Comparison of ENCODE assay signal across 8 cellular contexts in genomic region chr1:111739222-111739983, GRCh38. TPM values are rescaled to one million over a fixed set of nuclear protein-coding genes. Genes with fewer than 3 reads are reported as not detected.
A peak's percentile ranks its signal among the peaks of the same experiment; 100 is the strongest.
DNase-seq lines count a peak whose midpoint lies in the region; ATAC-seq and TF ChIP-seq lines count a peak whose summit lies in the region.

INKA2 (minus strand) TSS chr1:111739395; CDS start chr1:111739242, 153 bp downstream.

- peaks cover 32% of the 10 kb centered on the region for H3K27me3 Mint-ChIP-seq in CD4-positive, alpha-beta T cell
- peaks cover 47% of the 10 kb centered on the region for H3K27me3 Mint-ChIP-seq in activated CD4-positive, alpha-beta memory T cell treated with anti-CD3 and anti-CD28 coated beads, Interleukin-2, amount 10 ng/mL, durations not matched to agents 7 days and 5 days

- POLR2A ChIA-PET in CD4-positive, alpha-beta T cell (lab: Charles Lee) = interaction anchor here (0.7 to 3.1 kb wide), 6 partner anchors 8 to 298 kb away, joined by 3 to 21 read pairs (median 5); partner anchors contain the start of gene DDX20
- POLR2A ChIA-PET in activated CD4-positive, alpha-beta memory T cell treated with anti-CD3 and anti-CD28 coated beads, Interleukin-2, amount 10 ng/mL, durations not matched to agents 7 days and 5 days (lab: Charles Lee) = interaction anchor here (1.1 to 7.1 kb wide), 12 partner anchors 8 to 291 kb away, joined by 3 to 48 read pairs (median 8); partner anchors contain the start of genes ATP5PB, DDX20 and WDR77

- intact Hi-C loops in CD4-positive, alpha-beta T cell (cut with DNase I, micrococcal nuclease) = loop anchor here in 1 of 2 experiments (2.0 kb wide), 1 partner anchor 17 kb away; no protein-coding TSS in a partner anchor

- peaks cover 36% of the 10 kb centered on the region for H3K27me3 ChIP-seq in CD4-positive, alpha-beta T cell (ENCODE audit: control insufficient read depth, insufficient read depth, low read length)
- H3K27me3 ChIP-seq in duodenal mucosa (ENCODE audit: control insufficient read depth in 1 of 2, insufficient read depth in 2 of 2, low read length in 2 of 2) (peaks cover 4 to 22% of the 10 kb centered on the region in 2 donors), lung (ENCODE audit: control insufficient read depth, insufficient read depth) (no peaks in the 10 kb centered on the region)

- no peaks in the 10 kb centered on the region for H3K36me3 ChIP-seq in duodenal mucosa (ENCODE audit: control insufficient read depth in 1 of 2, insufficient read depth in 2 of 2, low read length in 2 of 2)
- H3K36me3 ChIP-seq in lung (ENCODE audit: control insufficient read depth in 2 of 2, insufficient read depth in 2 of 2, low read length in 2 of 2) = no peaks in the 10 kb centered on the region

- ATAC-seq in CD4-positive, alpha-beta T cell (ENCODE audit: poor library complexity) = peak; percentile 60
- ATAC-seq in GM19372 (IDR thresholded peaks at IDR 0.05; ENCODE audit: low read depth, unreplicated experiment) = peak; percentile 81
- peak; percentile 71 for ATAC-seq in HG03520 (IDR thresholded peaks at IDR 0.05; ENCODE audit: unreplicated experiment)
- ATAC-seq in lung (ENCODE audit: insufficient read depth, low FRiP score) = peak; percentile 94

- H3K4me3 Mint-ChIP-seq in CD4-positive, alpha-beta T cell = peak within 1 kb of the TSS; percentile 91
- peak within 1 kb of the TSS; percentile 84 for H3K4me3 Mint-ChIP-seq in activated CD4-positive, alpha-beta memory T cell treated with anti-CD3 and anti-CD28 coated beads, Interleukin-2, amount 10 ng/mL, durations not matched to agents 7 days and 5 days

- H3K4me1 ChIP-seq in duodenal mucosa (ENCODE audit: control insufficient read depth in 1 of 2, insufficient read depth in 2 of 2, low read length in 2 of 2) = peaks cover 27 to 30% of the 10 kb centered on the region in 2 donors
- peaks cover 0 to 18% of the 10 kb centered on the region in 2 donors for H3K4me1 ChIP-seq in lung (ENCODE audit: control insufficient read depth in 2 of 2, insufficient read depth in 2 of 2, low read length in 2 of 2)

- no peak within 1 kb of the TSS for H3K27ac Mint-ChIP-seq in CD4-positive, alpha-beta T cell
- H3K27ac Mint-ChIP-seq in activated CD4-positive, alpha-beta memory T cell treated with anti-CD3 and anti-CD28 coated beads, Interleukin-2, amount 10 ng/mL, durations not matched to agents 7 days and 5 days = peak within 1 kb of the TSS; percentile 52

- CTCF ChIA-PET in CD4-positive, alpha-beta T cell (lab: Charles Lee) = interaction anchor here (1.2 to 3.8 kb wide), 4 partner anchors 16 to 231 kb away, joined by 3 to 20 read pairs (median 8); no protein-coding TSS in a partner anchor
- CTCF ChIA-PET in activated CD4-positive, alpha-beta memory T cell treated with anti-CD3 and anti-CD28 coated beads, Interleukin-2, amount 10 ng/mL, durations not matched to agents 7 days and 5 days (lab: Charles Lee) = interaction anchor here (0.9 to 5.8 kb wide), 8 partner anchors 8 to 231 kb away, joined by 3 to 39 read pairs (median 6); partner anchors contain the start of gene DDX20

- no peaks in the 10 kb centered on the region for H3K9me3 Mint-ChIP-seq in CD4-positive, alpha-beta T cell
- no peaks in the 10 kb centered on the region for H3K9me3 Mint-ChIP-seq in activated CD4-positive, alpha-beta memory T cell treated with anti-CD3 and anti-CD28 coated beads, Interleukin-2, amount 10 ng/mL, durations not matched to agents 7 days and 5 days

- no peaks in the 10 kb centered on the region for H3K9me3 ChIP-seq in CD4-positive, alpha-beta T cell (ENCODE audit: control insufficient read depth, low read length)
- H3K9me3 ChIP-seq in duodenal mucosa (ENCODE audit: control insufficient read depth in 1 of 2, low read length in 2 of 2) (no peaks in the 10 kb centered on the region), lung (ENCODE audit: control insufficient read depth in 2 of 2, insufficient read depth in 1 of 2, low read length in 1 of 2) (no peaks in the 10 kb centered on the region)

- H3K27ac ChIP-seq in CD4-positive, alpha-beta T cell (ENCODE audit: low read depth, low read length) = no peak within 1 kb of the TSS
- H3K27ac ChIP-seq in duodenal mucosa (ENCODE audit: low read depth, low read length) (peak within 1 kb of the TSS; percentile 84), lung (ENCODE audit: low read depth in 1 of 2, low read length in 1 of 2) (peak within 1 kb of the TSS; percentile 93 to 96)

- H3K4me3 ChIP-seq in duodenal mucosa (ENCODE audit: low read depth in 1 of 2, low read length in 2 of 2) (peak within 1 kb of the TSS; percentile 81 to 84), lung (peak within 1 kb of the TSS; percentile 50)

- TF ChIP-seq CTCF in CD4-positive, alpha-beta T cell (IDR thresholded peaks at IDR 0.05) = no peak
- TF ChIP-seq CTCF in lung (IDR thresholded peaks at IDR 0.05; ENCODE audit: control extremely low read depth, extremely low read depth) = no peak

- peak within 1 kb of the TSS; percentile 65 to 70 for H3K9ac ChIP-seq in duodenal mucosa (ENCODE audit: low read depth in 1 of 2, low read length in 2 of 2)

- no peaks in the 10 kb centered on the region for H3K36me3 Mint-ChIP-seq in CD4-positive, alpha-beta T cell (ENCODE audit: low read depth)
- H3K36me3 Mint-ChIP-seq in activated CD4-positive, alpha-beta memory T cell treated with anti-CD3 and anti-CD28 coated beads, Interleukin-2, amount 10 ng/mL, durations not matched to agents 7 days and 5 days (ENCODE audit: low read depth) = no peaks in the 10 kb centered on the region

- DNase-seq in CD4-positive, alpha-beta T cell = peak in 9 of 10 experiments; percentile 12 to 62 (median 47)
- DNase-seq in NCI-H69 (lab: John Stamatoyannopoulos, UW) = peak; percentile 94
- peak; percentile 86 for DNase-seq in activated CD4-positive, alpha-beta memory T cell treated with anti-CD3 and anti-CD28 coated beads, Interleukin-2, amount 10 ng/mL, durations not matched to agents 7 days and 5 days
- DNase-seq in lung (ENCODE audit: low spot score) = peak; percentile 93
- DNase-seq in stimulated activated CD4-positive, alpha-beta T cell treated with anti-CD3 and anti-CD28 coated beads, TNF-alpha, amount 100 ng/mL, for 24 hours (ENCODE audit: low read depth in 3 of 3) = peak; percentile 45 to 83 (median 63)

- peaks cover 21% of the 10 kb centered on the region for H3K4me1 Mint-ChIP-seq in CD4-positive, alpha-beta T cell (ENCODE audit: low read depth)
- peaks cover 23% of the 10 kb centered on the region for H3K4me1 Mint-ChIP-seq in activated CD4-positive, alpha-beta memory T cell treated with anti-CD3 and anti-CD28 coated beads, Interleukin-2, amount 10 ng/mL, durations not matched to agents 7 days and 5 days

- 0 to 1% methylated on average over 65 of the region's 65 CpGs for WGBS in lung, 2 donors

RNA-seq across cellular contexts. Expression of gene INKA2, which starts in this region (rescaled TPM):
- under 1 TPM in 1 of 2 experiments, not detected in 1; 0.27 TPM for total RNA-seq in CD4-positive, alpha-beta T cell
- total RNA-seq in activated CD4-positive, alpha-beta memory T cell treated with anti-CD3 and anti-CD28 coated beads, Interleukin-2, amount 10 ng/mL, durations not matched to agents 7 days and 5 days = 1 to 10 TPM; 2.4 to 2.8 TPM
- total RNA-seq in lung = 10 to 100 TPM in 1 of 2 donors, 1 to 10 TPM in 1; 3.3 to 12.5 TPM
- 1 to 10 TPM; 2.3 to 5.5 TPM for polyA plus RNA-seq in lung

Comparison
In these comparisons a context has a peak if more than half of its experiments do, and no peak if none do; other contexts are left out.
1. Peak in DNase-seq and ATAC-seq in CD4-positive, alpha-beta T cell; RNA of the gene not detected or under 1 TPM.